In the genomic region with DNA sequence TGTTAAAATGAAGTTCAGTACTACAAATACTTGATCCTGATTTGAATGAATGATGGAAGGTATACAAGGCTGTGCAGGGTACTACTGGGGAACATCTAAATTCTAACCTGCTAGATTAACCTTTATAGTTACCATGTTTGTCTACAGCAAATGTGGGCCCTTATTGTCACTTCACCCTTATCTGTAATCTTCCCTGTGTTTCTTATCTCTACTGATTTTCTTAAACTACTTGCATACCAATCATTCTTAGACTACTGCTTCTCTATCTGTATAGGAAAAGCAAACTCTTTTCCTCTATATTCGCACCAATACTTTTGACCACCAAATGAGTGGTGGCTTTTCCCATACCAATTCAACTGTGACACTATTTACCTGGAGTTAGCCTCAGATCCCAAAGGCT, we compare ENCODE assay signal across 7 cellular contexts.
"Had no signal": no experiment of that assay in that cellular context is flagged by ENCODE, and none has a peak within 500 bp of the region (broad histone marks: within the 10 kb centered on the region; RNA-seq: fewer than 3 reads in every experiment).

No MANE protein-coding gene starts in this region.

- H3K4me3 ChIP-seq: GM23338 had no signal

- H3K4me1 Mint-ChIP-seq: IgD-negative memory B cell had no signal

- ATAC-seq: HepG2 had no signal

- DNase-seq: H9, HCEC 1CT, HFFc6, KG1 had no signal

- H3K4me3 Mint-ChIP-seq: GM23338, H9, HFFc6, IgD-negative memory B cell had no signal

- H3K36me3 Mint-ChIP-seq: IgD-negative memory B cell had no signal

- H3K27me3 Mint-ChIP-seq: IgD-negative memory B cell had no signal

- H3K27ac Mint-ChIP-seq: GM23338, HFFc6, IgD-negative memory B cell had no signal

- H3K9me3 Mint-ChIP-seq: GM23338 had no signal
